In the genomic region with DNA sequence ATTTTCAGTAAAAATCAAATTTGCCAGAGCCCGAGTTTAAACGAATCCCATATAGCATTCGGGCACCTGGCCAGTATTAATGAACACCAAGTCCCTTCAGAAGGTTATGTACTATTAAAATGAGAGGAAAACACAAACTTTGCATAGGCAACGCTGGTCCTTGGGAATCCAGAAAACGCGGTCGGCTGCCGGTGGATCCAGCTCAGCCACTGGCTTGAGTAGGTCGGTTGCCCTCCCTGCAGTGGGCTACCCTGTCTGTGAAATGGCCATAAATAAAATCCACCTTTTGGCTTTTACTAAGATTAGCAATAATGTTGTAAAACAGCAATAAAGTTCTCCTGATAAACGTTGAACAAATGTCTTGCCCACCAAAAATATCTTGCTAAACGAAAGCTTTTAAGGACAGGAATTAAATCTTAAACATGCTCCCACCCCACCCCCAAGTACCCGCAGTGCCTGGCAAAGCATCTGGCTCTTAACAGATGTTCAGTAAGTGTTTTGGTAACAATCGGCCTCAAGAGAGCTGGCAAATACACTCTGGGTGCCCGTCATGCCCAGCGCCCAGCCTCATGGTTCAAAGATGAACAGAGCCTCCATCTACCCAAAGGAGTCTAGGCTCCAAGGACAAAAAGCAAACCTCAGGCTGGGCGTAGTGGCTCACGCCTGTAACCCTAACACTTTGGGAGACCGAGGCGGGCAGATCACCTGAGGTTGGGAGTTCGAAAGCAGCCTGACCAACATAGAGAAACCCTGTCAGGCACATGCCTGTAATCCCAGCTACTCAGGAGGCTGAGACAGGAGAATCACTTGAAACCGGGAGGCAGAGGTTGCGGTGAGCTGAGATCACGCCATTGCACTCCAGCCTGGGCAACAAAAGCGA, we compare ENCODE assay signal across 19 cellular contexts.
A peak's percentile ranks its signal among the peaks of the same experiment; 100 is the strongest.
DNase-seq lines count a peak whose midpoint lies in the region; ATAC-seq and TF ChIP-seq lines count a peak whose summit lies in the region.
"Had no signal": no experiment of that assay in that cellular context is flagged by ENCODE, and none has a peak within 500 bp of the region (broad histone marks: within the 10 kb centered on the region; RNA-seq: fewer than 3 reads in every experiment).

No MANE protein-coding gene starts in this region.

- DNase-seq in DMS79 treated with DMSO at 0.1 percent for 48 hours (lab: John Stamatoyannopoulos, UW) (peak; percentile 17), DMS79 (lab: John Stamatoyannopoulos, UW) (no peak), H9 (peak; percentile 9), SK-N-MC (ENCODE audit: low read depth, low spot score) (no peak), left lobe of liver (ENCODE audit: low spot score) (peak; percentile 15), DMS53 treated with DMSO at 0.1 percent for 48 hours (lab: John Stamatoyannopoulos, UW; ENCODE audit: unreplicated experiment) (no peak)
- DNase-seq: Caco-2; CD4-positive, CD25-positive, alpha-beta regulatory T cell; DND-41; GM23248; NCI-H1417 treated with DMSO at 0.1 percent for 48 hours; NCI-H2029 treated with DMSO at 0.1 percent for 48 hours; NCI-H69; NK-92 treated with Interleukin-12 subunit alpha and Interleukin-12 subunit beta, amount 100 ng/mL, for 24 hours; SHP77 treated with DMSO at 0.1 percent for 48 hours had no signal

- H3K14ac ChIP-seq in H9 (ENCODE audit: insufficient read depth, low read length): no peak overlapping the region

- no peak overlapping the region for H2AK5ac ChIP-seq in H9 (ENCODE audit: insufficient read length, low read length)

- no peaks in the 10 kb centered on the region for H3K9me3 ChIP-seq in H9 (ENCODE audit: control insufficient read depth, low read depth, low read length)
- no peaks in the 10 kb centered on the region for H3K9me3 ChIP-seq in SK-N-MC (ENCODE audit: low read depth, low read length)
- H3K9me3 ChIP-seq: Caco-2 had no signal

- H3K27ac Mint-ChIP-seq in H9: no peak overlapping the region
- no peak overlapping the region for H3K27ac Mint-ChIP-seq in stimulated activated memory B cell treated with anti-CD40 and anti-IgM and Interleukin-4, amounts not matched to agents 10 μg/mL and 1 μg/mL and 100 μg/mL, for 72 hours
- H3K27ac Mint-ChIP-seq: B cell; CD4-positive, CD25-positive, alpha-beta regulatory T cell had no signal

- H3K4me3 ChIP-seq in SK-N-MC: no peak overlapping the region
- H3K4me3 ChIP-seq: GM23248 had no signal

- H3K36me3 ChIP-seq in SK-N-MC (ENCODE audit: insufficient read depth, low read length): no peaks in the 10 kb centered on the region

- no peak overlapping the region for H4K91ac ChIP-seq in H9 (ENCODE audit: insufficient read length, low read depth, low read length)

- H2BK20ac ChIP-seq in H9 (ENCODE audit: low read depth, low read length, poor library complexity, severe bottlenecking): no peak overlapping the region

- H3K4me2 ChIP-seq in H9 (ENCODE audit: insufficient read depth, insufficient read length, low read length): no peak overlapping the region

- H2BK120ac ChIP-seq in H9 (ENCODE audit: low read depth, low read length, poor library complexity, severe bottlenecking): no peak overlapping the region

- no peak for TF ChIP-seq CTCF in H9 (conservative IDR thresholded peaks at IDR 0.05)

- no peaks in the 10 kb centered on the region for H4K20me1 ChIP-seq in H9 (ENCODE audit: control insufficient read depth, insufficient read depth, insufficient read length)

- no peak overlapping the region for H3K18ac ChIP-seq in H9 (ENCODE audit: insufficient read length, low read depth, low read length)

- H3K36me3 Mint-ChIP-seq in H9 (ENCODE audit: insufficient read depth in 1 of 3, low read depth in 3 of 3): no peaks in the 10 kb centered on the region
- no peaks in the 10 kb centered on the region for H3K36me3 Mint-ChIP-seq in stimulated activated memory B cell treated with anti-CD40 and anti-IgM and Interleukin-4, amounts not matched to agents 10 μg/mL and 1 μg/mL and 100 μg/mL, for 72 hours

- H3K79me1 ChIP-seq in H9 (ENCODE audit: insufficient read depth, low read depth, low read length, poor library complexity, severe bottlenecking): no peaks in the 10 kb centered on the region

- no peak overlapping the region for H3K4ac ChIP-seq in H9 (ENCODE audit: low read depth, low read length)

- H3K23ac ChIP-seq in H9 (ENCODE audit: insufficient read length, low read depth, low read length): no peak overlapping the region

- H3K4me3 Mint-ChIP-seq in H9: no peak overlapping the region
- no peak overlapping the region for H3K4me3 Mint-ChIP-seq in stimulated activated memory B cell treated with anti-CD40 and anti-IgM and Interleukin-4, amounts not matched to agents 10 μg/mL and 1 μg/mL and 100 μg/mL, for 72 hours
- H3K4me3 Mint-ChIP-seq: B cell; CD4-positive, CD25-positive, alpha-beta regulatory T cell had no signal

- peaks cover 3% of the 10 kb centered on the region for H3K23me2 ChIP-seq in H9 (ENCODE audit: insufficient read length, low read depth, low read length, poor library complexity, severe bottlenecking)

- H3K27me3 Mint-ChIP-seq in H9 (ENCODE audit: low read depth): peaks cover 14% of the 10 kb centered on the region
- peaks cover 7% of the 10 kb centered on the region for H3K27me3 Mint-ChIP-seq in stimulated activated memory B cell treated with anti-CD40 and anti-IgM and Interleukin-4, amounts not matched to agents 10 μg/mL and 1 μg/mL and 100 μg/mL, for 72 hours

- H4K8ac ChIP-seq in H9 (replicated peaks; ENCODE audit: insufficient read length, low read depth, low read length): no peak overlapping the region

- H2BK5ac ChIP-seq in H9 (ENCODE audit: insufficient read length, low read length): no peak overlapping the region

- H3K79me2 ChIP-seq in H9 (ENCODE audit: insufficient read depth, low read length): no peaks in the 10 kb centered on the region

- H3K27me3 ChIP-seq in H9 (ENCODE audit: insufficient read depth, low read length): no peaks in the 10 kb centered on the region

- H3K9me3 Mint-ChIP-seq in H9: no peaks in the 10 kb centered on the region
- H3K9me3 Mint-ChIP-seq in stimulated activated memory B cell treated with anti-CD40 and anti-IgM and Interleukin-4, amounts not matched to agents 10 μg/mL and 1 μg/mL and 100 μg/mL, for 72 hours: peaks cover 4% of the 10 kb centered on the region

- no peak overlapping the region for H3K56ac ChIP-seq in H9 (ENCODE audit: insufficient read length, low read depth, low read length)

- H3K4me1 Mint-ChIP-seq in H9: peaks cover 2 to 15% of the 10 kb centered on the region in 2 experiments
- no peaks in the 10 kb centered on the region for H3K4me1 Mint-ChIP-seq in stimulated activated memory B cell treated with anti-CD40 and anti-IgM and Interleukin-4, amounts not matched to agents 10 μg/mL and 1 μg/mL and 100 μg/mL, for 72 hours
- H3K4me1 Mint-ChIP-seq: B cell had no signal

- no peak overlapping the region for H3K27ac ChIP-seq in H9 (ENCODE audit: insufficient read length, low read depth, low read length)
- H3K27ac ChIP-seq in SK-N-MC: 0 out of 2 replicates have a peak overlapping the region, but pooled peaks have one; percentile 28
- H3K27ac ChIP-seq: 22Rv1, GM23248 had no signal

- H2AFZ ChIP-seq in H9 (ENCODE audit: low read length): no peak overlapping the region
- H2AFZ ChIP-seq: GM23248 had no signal

- no peak overlapping the region for H3T11ph ChIP-seq in H9 (ENCODE audit: low read length)

- no peak overlapping the region for H4K5ac ChIP-seq in H9 (ENCODE audit: insufficient read length, low read depth, low read length)

- no peaks in the 10 kb centered on the region; the same call in 1 of the 2 replicates for H3K4me1 ChIP-seq in H9 (ENCODE audit: insufficient read depth, low read length)
- H3K4me1 ChIP-seq: Caco-2 had no signal

- no peak overlapping the region for H2BK12ac ChIP-seq in H9 (ENCODE audit: insufficient read length, low read depth, low read length)

- no peak overlapping the region for H2BK15ac ChIP-seq in H9 (ENCODE audit: low read depth, low read length)

- H3K9ac ChIP-seq in H9 (ENCODE audit: extremely low read depth, insufficient read length, low read length) (no peak overlapping the region), SK-N-MC (ENCODE audit: insufficient read length) (no peak overlapping the region)
- H3K9ac ChIP-seq: GM23248 had no signal

- no CpG with 5 or more reads among the region's 24 CpGs for WGBS in H9 (ENCODE audit: extremely low coverage, insufficient read length, low lambda C conversion rate)

- ATAC-seq in left lobe of liver (no peak), SK-N-SH treated with all-trans-retinoic acid at 6 μM for 48 hours (no peak)
- ATAC-seq in stimulated activated memory B cell treated with anti-CD40 and anti-IgM and Interleukin-4, amounts not matched to agents 10 μg/mL and 1 μg/mL and 100 μg/mL, for 72 hours: no peak

TF ChIP-seq in SK-N-SH treated with all-trans-retinoic acid at 6 μM for 48 hours, 23 proteins besides CTCF, POLR2A, EP300 and RAD21 (continues in another document):
- TF ChIP-seq, protein P1, sequence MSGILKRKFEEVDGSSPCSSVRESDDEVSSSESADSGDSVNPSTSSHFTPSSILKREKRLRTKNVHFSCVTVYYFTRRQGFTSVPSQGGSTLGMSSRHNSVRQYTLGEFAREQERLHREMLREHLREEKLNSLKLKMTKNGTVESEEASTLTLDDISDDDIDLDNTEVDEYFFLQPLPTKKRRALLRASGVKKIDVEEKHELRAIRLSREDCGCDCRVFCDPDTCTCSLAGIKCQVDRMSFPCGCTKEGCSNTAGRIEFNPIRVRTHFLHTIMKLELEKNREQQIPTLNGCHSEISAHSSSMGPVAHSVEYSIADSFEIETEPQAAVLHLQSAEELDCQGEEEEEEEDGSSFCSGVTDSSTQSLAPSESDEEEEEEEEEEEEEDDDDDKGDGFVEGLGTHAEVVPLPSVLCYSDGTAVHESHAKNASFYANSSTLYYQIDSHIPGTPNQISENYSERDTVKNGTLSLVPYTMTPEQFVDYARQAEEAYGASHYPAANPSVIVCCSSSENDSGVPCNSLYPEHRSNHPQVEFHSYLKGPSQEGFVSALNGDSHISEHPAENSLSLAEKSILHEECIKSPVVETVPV (CRISPR knock-in tag; IDR thresholded peaks at IDR 0.05): no peak
- TF ChIP-seq ZNF8 (CRISPR knock-in tag; IDR thresholded peaks at IDR 0.05): no peak
- no peak for TF ChIP-seq RARB (CRISPR knock-in tag; IDR thresholded peaks at IDR 0.05)
- no peak for TF ChIP-seq SNAI2 (CRISPR knock-in tag; IDR thresholded peaks at IDR 0.05)
- no peak for TF ChIP-seq BACH2 (CRISPR knock-in tag; IDR thresholded peaks at IDR 0.05; ENCODE audit: borderline replicate concordance)
- no peak for TF ChIP-seq ARNTL (CRISPR knock-in tag; IDR thresholded peaks at IDR 0.05; ENCODE audit: borderline replicate concordance, low read depth)
- no peak for TF ChIP-seq CSDC2 (CRISPR knock-in tag; IDR thresholded peaks at IDR 0.05)

Comparison
In these comparisons a context has a peak if more than half of its experiments do, and no peak if none do; other contexts are left out.
1. DNase-seq: peak in DMS79 treated with DMSO at 0.1 percent for 48 hours (single experiment), H9 (single experiment) and left lobe of liver (single experiment); none in DMS79 (single experiment), SK-N-MC (single experiment) and DMS53 treated with DMSO at 0.1 percent for 48 hours (single experiment).